Comparison of ENCODE assay signal across 1 cellular context in the genomic region with DNA sequence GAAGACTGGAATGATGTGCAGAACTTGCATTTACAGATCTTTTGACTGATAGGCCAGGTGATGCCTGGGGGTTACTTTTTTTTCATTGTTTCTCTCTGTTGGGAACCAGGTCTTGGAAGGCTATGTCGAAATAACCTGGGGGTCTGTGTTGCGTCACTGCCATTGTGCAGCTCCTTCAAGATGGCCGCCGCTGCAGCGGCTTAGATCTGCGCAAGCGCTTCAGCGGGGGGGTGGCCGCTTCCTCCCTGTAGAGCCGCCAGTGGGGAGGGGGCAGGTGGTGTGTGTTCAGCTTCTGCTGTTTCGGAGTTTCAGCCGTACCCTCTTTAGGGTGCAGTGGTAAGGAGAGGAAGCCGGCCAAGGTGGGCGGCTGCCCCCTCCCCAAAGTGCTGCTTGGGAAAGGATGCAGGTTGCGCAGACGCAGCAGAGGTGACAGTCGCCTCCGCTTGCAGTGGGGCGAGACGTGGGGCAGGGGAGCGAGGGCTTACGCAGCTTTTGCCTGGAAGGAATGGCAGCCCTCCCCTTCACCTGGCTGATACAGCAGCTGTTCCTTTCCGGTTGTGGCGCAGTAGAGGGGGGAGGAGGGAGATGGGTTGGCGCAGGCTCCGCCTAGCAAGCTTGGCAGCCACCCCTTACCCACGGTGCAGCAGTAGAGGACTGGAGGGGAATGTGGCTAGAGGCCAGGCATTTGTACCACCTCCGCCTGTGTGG.
TF ChIP-seq lines count a peak whose summit lies in the region.

No MANE protein-coding gene starts in this region.

TF ChIP-seq in H1, 55 proteins besides CTCF, POLR2A, EP300 and RAD21:
- TF ChIP-seq SAP30 (IDR thresholded peaks at IDR 0.05; ENCODE audit: insufficient read depth, insufficient replicate concordance, low read length) = peak; percentile 65
- no peak for TF ChIP-seq SIRT6 (IDR thresholded peaks at IDR 0.05; ENCODE audit: low read length)
- TF ChIP-seq CREB1 (IDR thresholded peaks at IDR 0.05) = peak; percentile 8; the same call in 1 of the 2 replicates
- TF ChIP-seq, protein P1, sequence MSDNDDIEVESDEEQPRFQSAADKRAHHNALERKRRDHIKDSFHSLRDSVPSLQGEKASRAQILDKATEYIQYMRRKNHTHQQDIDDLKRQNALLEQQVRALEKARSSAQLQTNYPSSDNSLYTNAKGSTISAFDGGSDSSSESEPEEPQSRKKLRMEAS (IDR thresholded peaks at IDR 0.05) = peak; percentile 40; the same call in 1 of the 2 replicates
- peak in 1 of 2 experiments; percentile 70; a peak in 1 of 4 replicates for TF ChIP-seq SIN3A (conservative IDR thresholded peaks at IDR 0.05 in 1 of 2, IDR thresholded peaks at IDR 0.05 in 1 of 2; ENCODE audit: low read depth in 1 of 2, low read length in 2 of 2)
- TF ChIP-seq TBP (IDR thresholded peaks at IDR 0.05; ENCODE audit: low read depth, low read length) = peak; percentile 89
- no peak for TF ChIP-seq NRF1 (IDR thresholded peaks at IDR 0.05; ENCODE audit: low read depth, low read length)
- peak; percentile 35; the same call in 1 of the 2 replicates for TF ChIP-seq TEAD4 (IDR thresholded peaks at IDR 0.05; ENCODE audit: low read depth, low read length)
- TF ChIP-seq POLR2AphosphoS5 (IDR thresholded peaks at IDR 0.05; ENCODE audit: low read depth, low read length) = peak; percentile 95
- peak; percentile 90 for TF ChIP-seq TAF1 (IDR thresholded peaks at IDR 0.05; ENCODE audit: low read depth, low read length)
- peak; percentile 95 for TF ChIP-seq YY1 (IDR thresholded peaks at IDR 0.05; ENCODE audit: low read depth, low read length)
- TF ChIP-seq, protein P2, sequence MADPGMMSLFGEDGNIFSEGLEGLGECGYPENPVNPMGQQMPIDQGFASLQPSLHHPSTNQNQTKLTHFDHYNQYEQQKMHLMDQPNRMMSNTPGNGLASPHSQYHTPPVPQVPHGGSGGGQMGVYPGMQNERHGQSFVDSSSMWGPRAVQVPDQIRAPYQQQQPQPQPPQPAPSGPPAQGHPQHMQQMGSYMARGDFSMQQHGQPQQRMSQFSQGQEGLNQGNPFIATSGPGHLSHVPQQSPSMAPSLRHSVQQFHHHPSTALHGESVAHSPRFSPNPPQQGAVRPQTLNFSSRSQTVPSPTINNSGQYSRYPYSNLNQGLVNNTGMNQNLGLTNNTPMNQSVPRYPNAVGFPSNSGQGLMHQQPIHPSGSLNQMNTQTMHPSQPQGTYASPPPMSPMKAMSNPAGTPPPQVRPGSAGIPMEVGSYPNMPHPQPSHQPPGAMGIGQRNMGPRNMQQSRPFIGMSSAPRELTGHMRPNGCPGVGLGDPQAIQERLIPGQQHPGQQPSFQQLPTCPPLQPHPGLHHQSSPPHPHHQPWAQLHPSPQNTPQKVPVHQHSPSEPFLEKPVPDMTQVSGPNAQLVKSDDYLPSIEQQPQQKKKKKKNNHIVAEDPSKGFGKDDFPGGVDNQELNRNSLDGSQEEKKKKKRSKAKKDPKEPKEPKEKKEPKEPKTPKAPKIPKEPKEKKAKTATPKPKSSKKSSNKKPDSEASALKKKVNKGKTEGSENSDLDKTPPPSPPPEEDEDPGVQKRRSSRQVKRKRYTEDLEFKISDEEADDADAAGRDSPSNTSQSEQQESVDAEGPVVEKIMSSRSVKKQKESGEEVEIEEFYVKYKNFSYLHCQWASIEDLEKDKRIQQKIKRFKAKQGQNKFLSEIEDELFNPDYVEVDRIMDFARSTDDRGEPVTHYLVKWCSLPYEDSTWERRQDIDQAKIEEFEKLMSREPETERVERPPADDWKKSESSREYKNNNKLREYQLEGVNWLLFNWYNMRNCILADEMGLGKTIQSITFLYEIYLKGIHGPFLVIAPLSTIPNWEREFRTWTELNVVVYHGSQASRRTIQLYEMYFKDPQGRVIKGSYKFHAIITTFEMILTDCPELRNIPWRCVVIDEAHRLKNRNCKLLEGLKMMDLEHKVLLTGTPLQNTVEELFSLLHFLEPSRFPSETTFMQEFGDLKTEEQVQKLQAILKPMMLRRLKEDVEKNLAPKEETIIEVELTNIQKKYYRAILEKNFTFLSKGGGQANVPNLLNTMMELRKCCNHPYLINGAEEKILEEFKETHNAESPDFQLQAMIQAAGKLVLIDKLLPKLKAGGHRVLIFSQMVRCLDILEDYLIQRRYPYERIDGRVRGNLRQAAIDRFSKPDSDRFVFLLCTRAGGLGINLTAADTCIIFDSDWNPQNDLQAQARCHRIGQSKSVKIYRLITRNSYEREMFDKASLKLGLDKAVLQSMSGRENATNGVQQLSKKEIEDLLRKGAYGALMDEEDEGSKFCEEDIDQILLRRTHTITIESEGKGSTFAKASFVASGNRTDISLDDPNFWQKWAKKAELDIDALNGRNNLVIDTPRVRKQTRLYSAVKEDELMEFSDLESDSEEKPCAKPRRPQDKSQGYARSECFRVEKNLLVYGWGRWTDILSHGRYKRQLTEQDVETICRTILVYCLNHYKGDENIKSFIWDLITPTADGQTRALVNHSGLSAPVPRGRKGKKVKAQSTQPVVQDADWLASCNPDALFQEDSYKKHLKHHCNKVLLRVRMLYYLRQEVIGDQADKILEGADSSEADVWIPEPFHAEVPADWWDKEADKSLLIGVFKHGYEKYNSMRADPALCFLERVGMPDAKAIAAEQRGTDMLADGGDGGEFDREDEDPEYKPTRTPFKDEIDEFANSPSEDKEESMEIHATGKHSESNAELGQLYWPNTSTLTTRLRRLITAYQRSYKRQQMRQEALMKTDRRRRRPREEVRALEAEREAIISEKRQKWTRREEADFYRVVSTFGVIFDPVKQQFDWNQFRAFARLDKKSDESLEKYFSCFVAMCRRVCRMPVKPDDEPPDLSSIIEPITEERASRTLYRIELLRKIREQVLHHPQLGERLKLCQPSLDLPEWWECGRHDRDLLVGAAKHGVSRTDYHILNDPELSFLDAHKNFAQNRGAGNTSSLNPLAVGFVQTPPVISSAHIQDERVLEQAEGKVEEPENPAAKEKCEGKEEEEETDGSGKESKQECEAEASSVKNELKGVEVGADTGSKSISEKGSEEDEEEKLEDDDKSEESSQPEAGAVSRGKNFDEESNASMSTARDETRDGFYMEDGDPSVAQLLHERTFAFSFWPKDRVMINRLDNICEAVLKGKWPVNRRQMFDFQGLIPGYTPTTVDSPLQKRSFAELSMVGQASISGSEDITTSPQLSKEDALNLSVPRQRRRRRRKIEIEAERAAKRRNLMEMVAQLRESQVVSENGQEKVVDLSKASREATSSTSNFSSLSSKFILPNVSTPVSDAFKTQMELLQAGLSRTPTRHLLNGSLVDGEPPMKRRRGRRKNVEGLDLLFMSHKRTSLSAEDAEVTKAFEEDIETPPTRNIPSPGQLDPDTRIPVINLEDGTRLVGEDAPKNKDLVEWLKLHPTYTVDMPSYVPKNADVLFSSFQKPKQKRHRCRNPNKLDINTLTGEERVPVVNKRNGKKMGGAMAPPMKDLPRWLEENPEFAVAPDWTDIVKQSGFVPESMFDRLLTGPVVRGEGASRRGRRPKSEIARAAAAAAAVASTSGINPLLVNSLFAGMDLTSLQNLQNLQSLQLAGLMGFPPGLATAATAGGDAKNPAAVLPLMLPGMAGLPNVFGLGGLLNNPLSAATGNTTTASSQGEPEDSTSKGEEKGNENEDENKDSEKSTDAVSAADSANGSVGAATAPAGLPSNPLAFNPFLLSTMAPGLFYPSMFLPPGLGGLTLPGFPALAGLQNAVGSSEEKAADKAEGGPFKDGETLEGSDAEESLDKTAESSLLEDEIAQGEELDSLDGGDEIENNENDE (IDR thresholded peaks at IDR 0.05; ENCODE audit: insufficient replicate concordance, low read length) = no peak
- TF ChIP-seq CEBPB (IDR thresholded peaks at IDR 0.05; ENCODE audit: low read depth, low read length) = peak; percentile 96
- peak; percentile 15 for TF ChIP-seq TAF7 (optimal IDR thresholded peaks at IDR 0.05; ENCODE audit: borderline replicate concordance, low read depth, low read length)
